In genomic region chr10:52215745-52216361, GRCh38 we compare ENCODE assay signal across 8 cellular contexts.
A peak's percentile ranks its signal among the peaks of the same experiment; 100 is the strongest.
DNase-seq lines count a peak whose midpoint lies in the region; ATAC-seq, FAIRE-seq and TF ChIP-seq lines count a peak whose summit lies in the region.

No MANE protein-coding gene starts in this region.

- H2AK5ac ChIP-seq in H1 (ENCODE audit: low read depth, low read length): no peak overlapping the region

- intact Hi-C loops in mucosa of descending colon (cut with DNase I, micrococcal nuclease) (loop anchor here in 1 of 2 donors (10.0 kb wide), 1 partner anchor 1221 kb away; no protein-coding TSS in a partner anchor), vagina (cut with DNase I) (loop anchor here (10.0 kb wide), 1 partner anchor 1201 kb away; no protein-coding TSS in a partner anchor)

- DNase-seq in Ammon's horn (ENCODE audit: low spot score) (peak; percentile 88), GM12891 (ENCODE audit: insufficient read length, low spot score) (no peak), MV-4-11 (lab: John Stamatoyannopoulos, UW) (peak; percentile 70), T1000 (lab: John Stamatoyannopoulos, UW) (peak; percentile 27), H1 (ENCODE audit: low read depth in 1 of 2, low spot score in 2 of 2) (no peak), mucosa of descending colon (peak in 1 of 3 donors; percentile 62), vagina (ENCODE audit: extremely low spot score in 2 of 2) (no peak)

- H3K56ac ChIP-seq in H1 (replicated peaks; ENCODE audit: insufficient read length, low read depth, low read length): no peak overlapping the region

- TF ChIP-seq POLR2A in GM12891 (IDR thresholded peaks at IDR 0.05; ENCODE audit: low read depth, low read length) (no peak), H1 (IDR thresholded peaks at IDR 0.05; ENCODE audit: control extremely low read depth in 1 of 2, low read depth in 2 of 2, low read length in 2 of 2) (no peak), vagina (IDR thresholded peaks at IDR 0.05) (no peak)

- H3K36me3 ChIP-seq in H1 (ENCODE audit: control insufficient read depth in 2 of 4, insufficient read depth in 4 of 4, low read length in 3 of 4) (no peaks in the 10 kb centered on the region), mucosa of descending colon (ENCODE audit: low read depth) (no peaks in the 10 kb centered on the region), vagina (no peaks in the 10 kb centered on the region)

- H3K9me3 ChIP-seq in H1 (ENCODE audit: insufficient read depth in 2 of 2, low read depth in 1 of 2, low read length in 1 of 2) (no peaks in the 10 kb centered on the region), mucosa of descending colon (no peaks in the 10 kb centered on the region), vagina (no peaks in the 10 kb centered on the region)

- H3K14ac ChIP-seq in H1 (ENCODE audit: insufficient read length): no peak overlapping the region

- H3K23ac ChIP-seq in H1 (ENCODE audit: insufficient read length): no peak overlapping the region

- no peaks in the 10 kb centered on the region for H3K23me2 ChIP-seq in H1 (ENCODE audit: low read depth, low read length)

- TF ChIP-seq EP300 in H1 (IDR thresholded peaks at IDR 0.05; ENCODE audit: borderline replicate concordance in 1 of 2, low read depth in 2 of 2, low read length in 2 of 2): no peak

- H4K20me1 ChIP-seq in H1 (replicated peaks in 1 of 2; ENCODE audit: control insufficient read depth in 1 of 2, insufficient read depth in 2 of 2, low read length in 2 of 2): no peaks in the 10 kb centered on the region

- peak; percentile 94 for FAIRE-seq in GM12891 (lab: Jason Lieb, UNC)
- peak; percentile 96 for FAIRE-seq in H1 (lab: Jason Lieb, UNC)

- CTCF ChIA-PET in H1 (lab: Charles Lee; ENCODE audit: partially characterized antibody): interaction anchor here (0.6 to 3.1 kb wide), 41 partner anchors 8 to 1836 kb away, joined by 3 to 13 read pairs (median 4); no protein-coding TSS in a partner anchor

- H2BK15ac ChIP-seq in H1 (ENCODE audit: low read length): no peak overlapping the region

- H2AFZ ChIP-seq in H1 (ENCODE audit: low read length): no peak overlapping the region

- H2BK12ac ChIP-seq in H1 (ENCODE audit: low read depth, low read length): no peak overlapping the region

- no peak overlapping the region for H3K4ac ChIP-seq in H1 (replicated peaks; ENCODE audit: insufficient read length, low read depth, low read length)

- H3K79me2 ChIP-seq in H1 (ENCODE audit: control insufficient read depth in 1 of 2, insufficient read depth in 2 of 2, low read length in 2 of 2): no peaks in the 10 kb centered on the region

- H3K27ac ChIP-seq in H1 (ENCODE audit: low read depth, low read length) (no peak overlapping the region), vagina (no peak overlapping the region)

- H3K9ac ChIP-seq in H1 (replicated peaks in 1 of 4; ENCODE audit: extremely low read depth in 1 of 4, low read depth in 3 of 4, low read length in 3 of 4): no peak overlapping the region

- TF ChIP-seq RAD21 in H1 (IDR thresholded peaks at IDR 0.05 in 1 of 2, conservative IDR thresholded peaks at IDR 0.05 in 1 of 2; ENCODE audit: low read depth in 2 of 2, low read length in 2 of 2): peak; percentile 95 to 96

- no peak overlapping the region for H2BK5ac ChIP-seq in H1 (ENCODE audit: low read depth, low read length)

- no peak overlapping the region for H4K91ac ChIP-seq in H1 (replicated peaks; ENCODE audit: insufficient read length, low read length)

- H3K18ac ChIP-seq in H1 (ENCODE audit: extremely low read depth, low read length): no peak overlapping the region

- POLR2A ChIA-PET in H1 (lab: Charles Lee; ENCODE audit: partially characterized antibody): interaction anchor here (0.6 to 1.8 kb wide), 6 partner anchors 175 to 491 kb away, joined by 3 to 8 read pairs (median 5); no protein-coding TSS in a partner anchor

- H3K27me3 ChIP-seq in H1 (replicated peaks in 1 of 4; ENCODE audit: control insufficient read depth in 3 of 4, extremely low read depth in 1 of 4, insufficient read depth in 3 of 4, low read length in 3 of 4): no peaks in the 10 kb centered on the region
- no peaks in the 10 kb centered on the region for H3K27me3 ChIP-seq in vagina

- no peaks in the 10 kb centered on the region for H3K79me1 ChIP-seq in H1 (ENCODE audit: low read depth, low read length)

- H3K4me1 ChIP-seq in H1 (replicated peaks in 1 of 4; ENCODE audit: control insufficient read depth in 3 of 4, insufficient read depth in 4 of 4, low read length in 3 of 4): peaks cover 0 to 18% (median 10%) of the 10 kb centered on the region in 4 experiments; a peak in 3 of 7 replicates
- H3K4me1 ChIP-seq in mucosa of descending colon (ENCODE audit: low read depth): peaks cover 19% of the 10 kb centered on the region
- peaks cover 15% of the 10 kb centered on the region for H3K4me1 ChIP-seq in vagina

- no peak overlapping the region for H3K4me2 ChIP-seq in H1 (ENCODE audit: insufficient read depth in 1 of 2, low read depth in 2 of 2, low read length in 2 of 2)

- H2BK120ac ChIP-seq in H1 (replicated peaks; ENCODE audit: low read depth, low read length): no peak overlapping the region

- no peak overlapping the region for H3K4me3 ChIP-seq in H1 (ENCODE audit: extremely low read depth in 1 of 4, insufficient read depth in 2 of 4, low read depth in 3 of 4, low read length in 4 of 4)
- H3K4me3 ChIP-seq in mucosa of descending colon: no peak overlapping the region
- no peak overlapping the region for H3K4me3 ChIP-seq in vagina

- peak; percentile 60 for ATAC-seq in HG02610 (IDR thresholded peaks at IDR 0.05; ENCODE audit: unreplicated experiment)
- peak; percentile 75 for ATAC-seq in mucosa of descending colon

- H4K5ac ChIP-seq in H1 (ENCODE audit: insufficient read length, low read depth, low read length): no peak overlapping the region

- no peak overlapping the region for H4K8ac ChIP-seq in H1 (ENCODE audit: extremely low read depth, insufficient read depth, low read length)

- peak in 2 of 3 experiments; percentile 50 to 71; a peak in 2 of 4 replicates for TF ChIP-seq CTCF in H1 (IDR thresholded peaks at IDR 0.05; ENCODE audit: control extremely low read depth in 1 of 3, insufficient read depth in 1 of 3, low read depth in 1 of 3, low read length in 3 of 3)
- peak; percentile 49 for TF ChIP-seq CTCF in mucosa of descending colon (IDR thresholded peaks at IDR 0.05)
- peak; percentile 60 to 82 (median 69) for TF ChIP-seq CTCF in vagina (IDR thresholded peaks at IDR 0.05)

- H2BK20ac ChIP-seq in H1 (ENCODE audit: low read length): no peak overlapping the region

TF ChIP-seq in GM12891, 5 proteins besides CTCF, POLR2A, EP300 and RAD21:
- TF ChIP-seq POLR2AphosphoS5 (IDR thresholded peaks at IDR 0.05; ENCODE audit: low read depth, low read length): no peak
- no peak for TF ChIP-seq SPI1 (IDR thresholded peaks at IDR 0.05; ENCODE audit: low read depth, low read length)
- TF ChIP-seq PAX5 (IDR thresholded peaks at IDR 0.05; ENCODE audit: insufficient read depth, low read length, severe bottlenecking): no peak
- TF ChIP-seq TAF1 (IDR thresholded peaks at IDR 0.05; ENCODE audit: low read depth, low read length): no peak
- no peak for TF ChIP-seq POU2F2 (IDR thresholded peaks at IDR 0.05; ENCODE audit: low read depth, low read length)
TF ChIP-seq in GM12891: peak in this region for 0.

TF ChIP-seq in H1, 55 proteins besides CTCF, POLR2A, EP300 and RAD21:
- TF ChIP-seq PHF8 (conservative IDR thresholded peaks at IDR 0.05; ENCODE audit: low read depth, low read length) (no peak), GABPA (IDR thresholded peaks at IDR 0.05; ENCODE audit: borderline replicate concordance, insufficient read depth, low read length) (no peak), BACH1 (IDR thresholded peaks at IDR 0.05; ENCODE audit: low read length) (no peak), RNF2 (IDR thresholded peaks at IDR 0.05; ENCODE audit: borderline replicate concordance, low read depth, low read length, missing control alignments, poor library complexity, severe bottlenecking) (no peak), SRF (IDR thresholded peaks at IDR 0.05; ENCODE audit: low read depth, low read length) (no peak), BCL11A (IDR thresholded peaks at IDR 0.05; ENCODE audit: low read depth in 2 of 2, low read length in 2 of 2) (no peak), CHD1 (IDR thresholded peaks at IDR 0.05; ENCODE audit: low read depth, low read length) (no peak), CTBP2 (IDR thresholded peaks at IDR 0.05; ENCODE audit: borderline replicate concordance, insufficient read depth, insufficient read length, low read length) (no peak), JUN (IDR thresholded peaks at IDR 0.05; ENCODE audit: low read depth, low read length) (no peak), USF2 (IDR thresholded peaks at IDR 0.05; ENCODE audit: low read length) (no peak), ZNF274 (IDR thresholded peaks at IDR 0.05; ENCODE audit: borderline replicate concordance, extremely low read depth, low read length) (no peak), KDM4A (IDR thresholded peaks at IDR 0.05; ENCODE audit: low read depth, low read length, severe bottlenecking) (no peak), JUND (IDR thresholded peaks at IDR 0.05; ENCODE audit: low read length) (no peak; the same call in 1 of the 2 replicates), SIN3A (conservative IDR thresholded peaks at IDR 0.05 in 1 of 2, IDR thresholded peaks at IDR 0.05 in 1 of 2; ENCODE audit: low read depth in 1 of 2, low read length in 2 of 2) (no peak), NANOG (IDR thresholded peaks at IDR 0.05; ENCODE audit: insufficient read depth, low read depth, low read length, poor library complexity, severe bottlenecking) (no peak), ASH2L (IDR thresholded peaks at IDR 0.05; ENCODE audit: low read length) (no peak), MAX (IDR thresholded peaks at IDR 0.05) (no peak), YY1 (IDR thresholded peaks at IDR 0.05; ENCODE audit: low read depth, low read length) (no peak), NRF1 (IDR thresholded peaks at IDR 0.05; ENCODE audit: low read depth, low read length) (no peak)

Comparison
In these comparisons a context has a peak if more than half of its experiments do, and no peak if none do; other contexts are left out.
1. DNase-seq: peak in Ammon's horn (single experiment), MV-4-11 (single experiment) and T1000 (single experiment); none in GM12891 (single experiment), H1 (0 of 2) and vagina (0 of 2).
2. Peak in every context shown above with its lines, with median percentiles within 50 percentile points of each other: CTCF ChIP-seq.